1 cellular context compared by ENCODE assay signal in genomic region chr17:26782153-26782552, GRCh38.
TF ChIP-seq lines count a peak whose summit lies in the region.

No MANE protein-coding gene starts in this region.

TF ChIP-seq in HepG2, 621 proteins besides CTCF, POLR2A, EP300 and RAD21 (continued from another document):
- no peak for TF ChIP-seq ZNF639 (CRISPR knock-in tag; conservative IDR thresholded peaks at IDR 0.05)
- no peak for TF ChIP-seq THAP9 (CRISPR knock-in tag; IDR thresholded peaks at IDR 0.05; ENCODE audit: borderline replicate concordance)
- no peak for TF ChIP-seq ZNF232 (CRISPR knock-in tag; IDR thresholded peaks at IDR 0.05; ENCODE audit: borderline replicate concordance)
TF ChIP-seq in HepG2: peak in this region for 0.
